ENCODE assay signal across 8 cellular contexts in the genomic region with DNA sequence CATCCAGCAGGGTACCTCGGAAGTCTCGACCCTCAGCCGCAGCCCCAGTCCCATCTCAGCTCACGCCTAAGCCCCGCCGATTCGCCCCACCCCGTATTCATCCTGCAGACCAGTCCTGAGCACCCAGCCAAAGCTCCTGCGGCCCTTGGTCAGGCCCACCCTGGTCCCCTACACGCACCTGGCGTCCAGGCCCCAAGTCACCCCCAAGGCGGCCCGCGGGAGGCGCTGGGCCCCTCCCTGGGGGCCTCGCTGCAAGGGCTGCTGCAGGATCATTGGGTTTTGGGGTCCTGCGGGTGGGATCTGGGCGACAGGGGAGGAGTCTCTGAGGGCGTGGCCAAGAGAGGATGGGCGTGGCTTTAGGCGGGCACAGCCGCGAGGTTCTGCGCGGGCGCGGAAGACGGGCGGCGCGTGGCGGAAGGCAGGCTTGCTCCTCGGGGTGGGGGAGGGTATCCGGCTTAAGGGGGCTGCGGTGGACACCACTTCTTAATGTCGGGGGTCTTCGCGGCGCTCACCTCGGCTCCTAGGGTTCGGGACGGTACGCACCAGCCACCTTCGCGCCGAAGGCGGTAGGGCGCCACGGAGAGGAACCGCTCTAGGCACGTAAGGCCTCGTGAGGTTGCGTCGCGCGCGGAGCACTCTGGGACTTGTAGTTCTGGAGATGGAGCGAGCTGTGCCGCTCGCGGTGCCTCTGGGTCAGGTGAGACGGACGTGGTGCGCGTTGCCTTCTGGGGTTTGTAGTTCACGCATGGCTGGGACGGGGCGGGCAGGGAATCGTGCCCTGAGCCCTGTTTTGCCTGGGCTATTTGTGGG. TPM values are rescaled to one million over a fixed set of nuclear protein-coding genes. Genes with fewer than 3 reads are reported as not detected.
DNase-seq lines count a peak whose midpoint lies in the region; ATAC-seq and TF ChIP-seq lines count a peak whose summit lies in the region.

A gene with protein sequence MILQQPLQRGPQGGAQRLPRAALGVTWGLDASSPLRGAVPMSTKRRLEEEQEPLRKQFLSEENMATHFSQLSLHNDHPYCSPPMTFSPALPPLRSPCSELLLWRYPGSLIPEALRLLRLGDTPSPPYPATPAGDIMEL (minus strand): TSS at position 274 of the 810 bp plus-strand sequence. CDS start 1 bp downstream, at position 273.
A gene (plus strand): TSS at position 367 of the 810 bp plus-strand sequence. CDS start 292 bp downstream, at position 659.

- H3K23ac ChIP-seq in mesenchymal stem cell (ENCODE audit: low read length in 2 of 2), result peak within 1 kb of the TSS in 1 of 2 experiments; percentile 95

- POLR2A ChIA-PET in Caco-2 (lab: Charles Lee), result interaction anchor here (0.6 to 5.8 kb wide), 5 partner anchors 14 to 134 kb away, joined by 3 to 83 read pairs (median 6); a partner anchor contains a TSS

- peak within 1 kb of the TSS; percentile 87 to 94 for H3K4ac ChIP-seq in mesenchymal stem cell (ENCODE audit: low read depth in 1 of 2, low read length in 2 of 2)

- H3K27ac ChIP-seq in effector memory CD4-positive, alpha-beta T cell (ENCODE audit: insufficient read depth, low read length, poor library complexity, severe bottlenecking), result peak within 1 kb of the TSS; percentile 88
- peak within 1 kb of the TSS; percentile 100 for H3K27ac ChIP-seq in mesenchymal stem cell (ENCODE audit: low read length, poor library complexity, severe bottlenecking)

- no peaks in the 10 kb centered on the region for H3K9me3 Mint-ChIP-seq in Caco-2 (ENCODE audit: unreplicated experiment)

- peaks cover 6% of the 10 kb centered on the region for H3K79me1 ChIP-seq in mesenchymal stem cell (replicated peaks; ENCODE audit: low read length, poor library complexity, severe bottlenecking)

- CTCF ChIA-PET in Caco-2 (lab: Charles Lee), result interaction anchor here (1.0 to 6.9 kb wide), 4 partner anchors 7 to 54 kb away, joined by 3 to 113 read pairs (median 18); no protein-coding TSS in a partner anchor

- peak; percentile 72 for ATAC-seq in GM21381 (IDR thresholded peaks at IDR 0.05; ENCODE audit: unreplicated experiment)

- H3K27ac Mint-ChIP-seq in Caco-2 (ENCODE audit: unreplicated experiment), result peak within 1 kb of the TSS; percentile 89

- H3K4me1 ChIP-seq in Caco-2, result peaks cover 26% of the 10 kb centered on the region
- H3K4me1 ChIP-seq in effector memory CD4-positive, alpha-beta T cell (ENCODE audit: control insufficient read depth, insufficient read depth, low read length, poor library complexity, severe bottlenecking), result peaks cover 55% of the 10 kb centered on the region
- peaks cover 29% of the 10 kb centered on the region for H3K4me1 ChIP-seq in mesenchymal stem cell (ENCODE audit: control insufficient read depth, insufficient read depth, low read depth, low read length)

- peak within 1 kb of the TSS; percentile 99 for H2AK5ac ChIP-seq in mesenchymal stem cell (ENCODE audit: low read length, severe bottlenecking)

- H2AFZ ChIP-seq in mesenchymal stem cell (ENCODE audit: low read depth, low read length), result no peak within 1 kb of the TSS

- H3K36me3 ChIP-seq in Caco-2 (ENCODE audit: control insufficient read depth, insufficient read depth, low read length) (peaks cover 8% of the 10 kb centered on the region), mesenchymal stem cell (ENCODE audit: control insufficient read depth in 1 of 2, insufficient read depth in 2 of 2, low read depth in 1 of 2, low read length in 2 of 2) (peaks cover 24 to 50% of the 10 kb centered on the region in 2 experiments)
- peaks cover 20% of the 10 kb centered on the region for H3K36me3 ChIP-seq in effector memory CD4-positive, alpha-beta T cell (ENCODE audit: control insufficient read depth, insufficient read depth, low read length)

- H2BK12ac ChIP-seq in mesenchymal stem cell (ENCODE audit: low read length in 2 of 2), result peak within 1 kb of the TSS; percentile 94 to 95

- H4K8ac ChIP-seq in mesenchymal stem cell (ENCODE audit: low read length), result peak within 1 kb of the TSS; percentile 92

- H2BK120ac ChIP-seq in mesenchymal stem cell (ENCODE audit: low read depth, low read length), result peak within 1 kb of the TSS; percentile 80

- no peak for TF ChIP-seq CTCF in Caco-2 (IDR thresholded peaks at IDR 0.05; ENCODE audit: insufficient read depth in 1 of 2, low read depth in 1 of 2, low read length in 1 of 2, severe bottlenecking in 1 of 2, unreplicated experiment in 1 of 2)

- intact Hi-C loops in Caco-2 (cut with micrococcal nuclease; ENCODE audit: unreplicated experiment), result loop anchor here (1.0 kb wide), 1 partner anchor 43 kb away; no protein-coding TSS in a partner anchor

- H3K27me3 Mint-ChIP-seq in Caco-2 (ENCODE audit: insufficient read depth, unreplicated experiment), result no peaks in the 10 kb centered on the region

- H4K91ac ChIP-seq in mesenchymal stem cell (ENCODE audit: low read length), result peak within 1 kb of the TSS; percentile 96

- peak within 1 kb of the TSS; percentile 99 for H2BK15ac ChIP-seq in mesenchymal stem cell (ENCODE audit: low read depth, poor library complexity, severe bottlenecking)

- TSS peak; percentile 40 for BruUV-seq in Caco-2 (replicated peaks; lab: Mats Ljungman, UMichigan)

- H3K9ac ChIP-seq in mesenchymal stem cell (ENCODE audit: low read length), result peak within 1 kb of the TSS; percentile 100

- H3K4me1 Mint-ChIP-seq in Caco-2 (ENCODE audit: low read depth, unreplicated experiment), result peaks cover 24% of the 10 kb centered on the region

- no peaks in the 10 kb centered on the region for H3K9me3 ChIP-seq in Caco-2
- H3K9me3 ChIP-seq in effector memory CD4-positive, alpha-beta T cell (ENCODE audit: control insufficient read depth, low read length), result no peaks in the 10 kb centered on the region
- no peaks in the 10 kb centered on the region for H3K9me3 ChIP-seq in mesenchymal stem cell (ENCODE audit: control insufficient read depth, low read length)

- peaks cover 87% of the 10 kb centered on the region for H3K36me3 Mint-ChIP-seq in Caco-2 (ENCODE audit: insufficient read depth, unreplicated experiment)

- H3K18ac ChIP-seq in mesenchymal stem cell (ENCODE audit: low read depth in 1 of 2, low read length in 2 of 2), result peak within 1 kb of the TSS; percentile 94 to 98

- H3K4me2 ChIP-seq in mesenchymal stem cell (ENCODE audit: low read length, poor library complexity, severe bottlenecking), result peak within 1 kb of the TSS; percentile 85

- peak within 1 kb of the TSS; percentile 72 for H3K4me3 Mint-ChIP-seq in Caco-2 (ENCODE audit: unreplicated experiment)

- peak within 1 kb of the TSS in 1 of 2 experiments; percentile 89 for H3K14ac ChIP-seq in mesenchymal stem cell (ENCODE audit: low read length in 2 of 2)

- no peaks in the 10 kb centered on the region for H3K27me3 ChIP-seq in Caco-2 (replicated peaks; ENCODE audit: control insufficient read depth, insufficient read depth, low read length)
- H3K27me3 ChIP-seq in effector memory CD4-positive, alpha-beta T cell (replicated peaks; ENCODE audit: control insufficient read depth, insufficient read depth, low read length, poor library complexity, severe bottlenecking), result no peaks in the 10 kb centered on the region
- H3K27me3 ChIP-seq in mesenchymal stem cell (ENCODE audit: control insufficient read depth in 1 of 2, insufficient read depth in 1 of 2, low read length in 2 of 2), result peaks cover 0 to 3% of the 10 kb centered on the region in 2 experiments

- peak; percentile 95 to 97 for DNase-seq in Caco-2
- peak in 74 of 76 experiments; percentile 81 to 97 (median 93) for DNase-seq in HUDEP-2 (lab: John Stamatoyannopoulos, UW; ENCODE audit: unreplicated experiment in 76 of 76)
- peak; percentile 98 for DNase-seq in NOMO-1 treated with dmso at 0.1 percent for 144 hours (lab: John Stamatoyannopoulos, UW; ENCODE audit: unreplicated experiment)
- DNase-seq in activated CD8-positive, alpha-beta memory T cell treated with anti-CD3 and anti-CD28 coated beads for 4 hours (ENCODE audit: low read depth in 2 of 2), result peak; percentile 88 to 91
- DNase-seq in effector memory CD4-positive, alpha-beta T cell, result peak; percentile 83 to 92 (median 91)
- DNase-seq in mesenchymal stem cell, result peak; percentile 98
- peak; percentile 85 for DNase-seq in stimulated activated CD8-positive, alpha-beta memory T cell treated with anti-CD3 and anti-CD28 coated beads, Interleukin-12 subunit alpha, Interleukin-12 subunit beta, amount 100 ng/mL, for 24 hours (ENCODE audit: extremely low read depth)

- WGBS in mesenchymal stem cell, result under 1% methylated on average over 69 of the region's 69 CpGs

- peak within 1 kb of the TSS; percentile 100 for H2BK5ac ChIP-seq in mesenchymal stem cell (ENCODE audit: low read depth, low read length, poor library complexity, severe bottlenecking)

- H3K4me3 ChIP-seq in Caco-2 (ENCODE audit: low read depth, low read length), result peak within 1 kb of the TSS; percentile 69
- peak within 1 kb of the TSS; percentile 58 for H3K4me3 ChIP-seq in effector memory CD4-positive, alpha-beta T cell (ENCODE audit: insufficient read depth, low read depth, low read length, poor library complexity, severe bottlenecking)
- peak within 1 kb of the TSS; percentile 57 to 89 for H3K4me3 ChIP-seq in mesenchymal stem cell (ENCODE audit: insufficient read depth in 1 of 2, low read depth in 1 of 2, low read length in 2 of 2)

RNA-seq across cellular contexts. Expression of the first gene that starts in this region (rescaled TPM):
- total RNA-seq in Caco-2 (2022), result 40.8 and 44.9 TPM in 2 replicates
- polyA plus RNA-seq in mesenchymal stem cell (2013, experiment 1 of 2), result 159 TPM
- polyA plus RNA-seq in mesenchymal stem cell (2013, experiment 2 of 2), result 165 TPM

RNA-seq across cellular contexts. Expression of the second gene that starts in this region (rescaled TPM):
- 46.0 and 48.0 TPM in 2 replicates for total RNA-seq in Caco-2 (2022)
- 11.3 TPM for polyA plus RNA-seq in mesenchymal stem cell (2013, experiment 1 of 2)
- 11.1 TPM for polyA plus RNA-seq in mesenchymal stem cell (2013, experiment 2 of 2)

Comparison
In these comparisons a context has a peak if more than half of its experiments do, and no peak if none do; other contexts are left out.
1. Peak in every context shown above with its lines: DNase-seq, ATAC-seq, H3K4me3 ChIP-seq and H3K27ac ChIP-seq.